ENCODE assay signal across 8 cellular contexts in the genomic region with DNA sequence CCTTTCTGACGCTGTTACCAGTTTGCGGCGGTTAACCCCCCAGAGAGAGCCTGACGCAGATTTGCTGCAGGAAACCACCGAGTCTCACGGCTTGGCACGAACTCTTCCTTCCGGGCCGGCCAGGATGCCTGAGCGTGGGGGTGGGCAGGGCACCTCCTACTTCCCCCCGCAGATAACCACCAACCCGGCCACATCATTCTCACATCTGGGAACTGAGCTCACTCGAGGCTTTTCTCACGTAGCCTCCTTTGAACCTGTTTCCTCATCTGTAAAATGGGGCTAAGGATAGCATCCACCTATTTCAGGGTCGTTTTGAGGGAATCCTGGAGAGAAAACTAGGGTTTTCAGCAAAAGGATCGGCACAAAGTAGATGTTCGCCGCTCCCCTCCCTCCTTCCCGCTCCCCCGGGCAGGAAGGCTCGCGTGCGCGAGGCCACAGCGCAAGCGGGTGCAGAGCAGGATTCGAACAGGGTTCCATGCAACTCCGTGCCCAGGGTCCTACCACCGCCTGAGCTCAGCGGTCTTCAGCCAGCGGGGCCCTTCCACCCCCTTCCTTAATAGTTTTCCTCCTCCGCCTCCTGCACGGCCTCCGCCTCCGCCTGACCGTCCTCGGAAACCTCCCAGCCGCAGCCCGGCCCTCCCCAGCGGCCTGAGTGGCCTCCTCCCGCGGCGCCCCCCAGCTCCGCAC. TPM values are rescaled to one million over a fixed set of nuclear protein-coding genes. Genes with fewer than 3 reads are reported as not detected.
DNase-seq lines count a peak whose midpoint lies in the region; ATAC-seq and TF ChIP-seq lines count a peak whose summit lies in the region.

No MANE protein-coding gene starts in this region.

- peaks cover 0 to 9% (median 0%) of the 10 kb centered on the region in 7 donors for H3K9me3 Mint-ChIP-seq in CD14-positive monocyte

- peak overlapping the region; percentile 67 to 82 for H3K4me3 Mint-ChIP-seq in CD14-positive monocyte

- intact Hi-C loops in CD14-positive monocyte (cut with micrococcal nuclease) (loop anchor here (1.0 to 10.0 kb wide), 7 partner anchors 23 to 63 kb away; no protein-coding TSS in a partner anchor), mammary epithelial cell (cut with micrococcal nuclease) (no loop called here)

- in situ Hi-C loops in mammary epithelial cell (cut with MboI; ENCODE audit: low sequenced_read_pairs in 2 of 2) = no loop called here

- 6% methylated on average over 9 of the region's 44 CpGs for WGBS in mammary epithelial cell (ENCODE audit: low coverage, missing lambda C conversion rate)

- H3K4me3 ChIP-seq in HUES6 (ENCODE audit: low read depth, low read length) (peak overlapping the region; percentile 64), mammary epithelial cell (replicated peaks in 1 of 3; ENCODE audit: insufficient read depth in 1 of 3, low read depth in 2 of 3, low read length in 3 of 3) (peak overlapping the region; percentile 33 to 53 (median 40))

- peaks cover 0 to 3% (median 2%) of the 10 kb centered on the region in 3 donors for H3K27me3 Mint-ChIP-seq in CD14-positive monocyte (ENCODE audit: low read depth in 3 of 3)

- H3K4me2 ChIP-seq in mammary epithelial cell (ENCODE audit: insufficient read depth, low read depth, low read length) = peak overlapping the region; percentile 93

- H3K27me3 ChIP-seq in HUES6 (ENCODE audit: control insufficient read depth, insufficient read depth, low read length) (no peaks in the 10 kb centered on the region), mammary epithelial cell (ENCODE audit: insufficient read depth, low read length) (no peaks in the 10 kb centered on the region), layer of hippocampus (ENCODE audit: control insufficient read depth, insufficient read depth, low read length) (no peaks in the 10 kb centered on the region)

- peak overlapping the region; percentile 66 for H2AFZ ChIP-seq in mammary epithelial cell (ENCODE audit: low read depth, low read length)

- TF ChIP-seq CTCF in CD14-positive monocyte (IDR thresholded peaks at IDR 0.05) (no peak), VCaP (conservative IDR thresholded peaks at IDR 0.05) (no peak), mammary epithelial cell (conservative IDR thresholded peaks at IDR 0.05 in 1 of 2, IDR thresholded peaks at IDR 0.05 in 1 of 2; ENCODE audit: extremely low read depth in 1 of 2, insufficient read depth in 1 of 2, low read depth in 1 of 2, low read length in 2 of 2) (no peak)

- peak overlapping the region; percentile 97 to 100 (median 99) for H3K27ac Mint-ChIP-seq in CD14-positive monocyte

- CTCF ChIA-PET in mammary epithelial cell (lab: Charles Lee; ENCODE audit: low non-redundant PET) = no interaction called here

- DNase-seq in CD14-positive monocyte (ENCODE audit: low spot score) (peak; percentile 98), mammary epithelial cell (peak; percentile 74), NCI-H1092 (lab: John Stamatoyannopoulos, UW) (no peak)
- peak; percentile 93 to 96 for DNase-seq in stimulated activated CD4-positive, alpha-beta T cell treated with anti-CD3 and anti-CD28 coated beads, Interleukin-2, amount 100 ng/mL, for 24 hours

- dilution Hi-C loops in mammary epithelial cell (cut with HindIII; ENCODE audit: low sequenced_read_pairs) = no loop called here

- peaks cover 47% of the 10 kb centered on the region for H3K4me1 Mint-ChIP-seq in CD14-positive monocyte

- H3K4me1 ChIP-seq in HUES6 (ENCODE audit: control insufficient read depth, insufficient read depth, low read length) (peaks cover 23% of the 10 kb centered on the region), mammary epithelial cell (ENCODE audit: insufficient read depth, low read length) (peaks cover 32% of the 10 kb centered on the region)

- H3K27ac ChIP-seq in HUES6 (ENCODE audit: low read depth, low read length) (peak overlapping the region; percentile 76), VCaP (peak overlapping the region; percentile 78), mammary epithelial cell (ENCODE audit: insufficient read depth, low read depth, low read length) (peak overlapping the region; percentile 94), layer of hippocampus (ENCODE audit: low read depth, low read length) (peak overlapping the region; percentile 89)

- H3K9me3 ChIP-seq in HUES6 (ENCODE audit: control insufficient read depth, insufficient read depth, low read depth, low read length) (no peaks in the 10 kb centered on the region), mammary epithelial cell (replicated peaks; ENCODE audit: insufficient read depth, low read length) (no peaks in the 10 kb centered on the region)

- H4K20me1 ChIP-seq in mammary epithelial cell (ENCODE audit: insufficient read depth, low read length) = no peaks in the 10 kb centered on the region

- peaks cover 0 to 4% of the 10 kb centered on the region in 2 donors for H3K36me3 Mint-ChIP-seq in CD14-positive monocyte

- H3K9ac ChIP-seq in HUES6 (ENCODE audit: low read length) (peak overlapping the region; percentile 81), mammary epithelial cell (ENCODE audit: insufficient read depth, low read length) (peak overlapping the region; percentile 78)

- BruUV-seq in mammary epithelial cell (replicated peaks; lab: Mats Ljungman, UMichigan) = TSS peak; percentile 48

- peak; percentile 51 for ATAC-seq in GM21390 (IDR thresholded peaks at IDR 0.05; ENCODE audit: unreplicated experiment)

- no peaks in the 10 kb centered on the region for H3K79me2 ChIP-seq in mammary epithelial cell (ENCODE audit: insufficient read depth, low read length)

- H3K36me3 ChIP-seq in HUES6 (ENCODE audit: control insufficient read depth, insufficient read depth, low read length) = no peaks in the 10 kb centered on the region
- no peaks in the 10 kb centered on the region for H3K36me3 ChIP-seq in mammary epithelial cell (ENCODE audit: insufficient read depth, low read length)

RNA-seq across cellular contexts. Expression of a gene that starts 23.7 kb away (rescaled TPM):
- 10 to 100 TPM; 26.1 to 45.8 TPM for polyA plus RNA-seq in CD14-positive monocyte
- 1,000 to 10,000 TPM in 1 of 2 donors, 100 to 1,000 TPM in 1; 772 to 1,235 TPM for total RNA-seq in mammary epithelial cell
- polyA plus RNA-seq in mammary epithelial cell = 542 TPM
- 521 TPM for polyA minus RNA-seq in mammary epithelial cell

RNA-seq across cellular contexts. Expression of a gene that starts 57.3 kb away (rescaled TPM):
- 10 to 100 TPM; 26.5 to 37.9 TPM for polyA plus RNA-seq in CD14-positive monocyte
- total RNA-seq in mammary epithelial cell = 10 to 100 TPM; 57.7 to 98.4 TPM
- polyA plus RNA-seq in mammary epithelial cell = 58.9 TPM
- 60.1 TPM for polyA minus RNA-seq in mammary epithelial cell

Comparison
In these comparisons a context has a peak if more than half of its experiments do, and no peak if none do; other contexts are left out.
1. RNA of a gene that starts 23.7 kb away (polyA plus RNA-seq): 542 TPM in mammary epithelial cell (single experiment); 26.1 to 45.8 TPM in CD14-positive monocyte; every median in the first group is over 10 times any median in the second.
2. Peak in every context shown above with its lines, with median percentiles within 50 percentile points of each other: H3K27ac ChIP-seq.